ENCODE assay signal across 27 cellular contexts in genomic region chr6:165091121-165091785, GRCh38.
DNase-seq lines count a peak whose midpoint lies in the region; ATAC-seq, FAIRE-seq and TF ChIP-seq lines count a peak whose summit lies in the region.
"Had no signal": no experiment of that assay in that cellular context is flagged by ENCODE, and none has a peak within 500 bp of the region (broad histone marks: within the 10 kb centered on the region; RNA-seq: fewer than 3 reads in every experiment).

No MANE protein-coding gene starts in this region.

- no peak for ATAC-seq in HG03432 (IDR thresholded peaks at IDR 0.05; ENCODE audit: unreplicated experiment)
- ATAC-seq: activated CD4-positive, alpha-beta T cell treated with anti-CD3 and anti-CD28 coated beads for 36 hours; Panc1 had no signal

- peaks cover 2% of the 10 kb centered on the region for H3K27me3 Mint-ChIP-seq in endothelial cell (ENCODE audit: unreplicated experiment)
- H3K27me3 Mint-ChIP-seq: activated CD4-positive, alpha-beta T cell treated with anti-CD3 and anti-CD28 coated beads for 36 hours; CD8-positive, alpha-beta memory T cell had no signal

- H3K4me1 ChIP-seq in GM23248 (ENCODE audit: insufficient read depth) (peaks cover 23% of the 10 kb centered on the region), mesodermal cell (ENCODE audit: control insufficient read depth, insufficient read depth, low read length, poor library complexity, severe bottlenecking) (no peaks in the 10 kb centered on the region)
- H3K4me1 ChIP-seq: esophagus squamous epithelium, stomach had no signal

- H3K79me2 ChIP-seq in GM23248 (ENCODE audit: insufficient read depth) = no peaks in the 10 kb centered on the region

- H3K9ac ChIP-seq in GM23248 = peak overlapping the region; percentile 53; the same call in 1 of the 2 replicates

- WGBS in GM23248 (ENCODE audit: low coverage in 1 of 2, low lambda C conversion rate in 2 of 2, missing lambda C conversion rate in 2 of 2), 2 experiments = 7 to 11% methylated on average over 8 of the region's 8 CpGs
- WGBS in mesodermal cell (ENCODE audit: insufficient coverage in 2 of 2), 2 experiments = 70 to 85% methylated on average over 4 to 5 of the region's 8 CpGs

- DNase-seq in GM23248 (peak; percentile 54), SW480 (ENCODE audit: low spot score) (peak; percentile 54), endothelial cell (ENCODE audit: low spot score) (no peak), HTR-8/SVneo (ENCODE audit: insufficient read length, low spot score) (no peak), ureter (ENCODE audit: low spot score) (no peak)
- DNase-seq: activated CD4-positive, alpha-beta T cell treated with anti-CD3 and anti-CD28 coated beads for 36 hours; activated gamma-delta T cell treated with Interleukin-2 at 50 U/mL for 16 hours; activated T-cell treated with anti-CD3 and anti-CD28 coated beads, Interleukin-2, amount 50 U/mL, for 1 hour; CD8-positive, alpha-beta memory T cell; DMS79; effector CD4-positive, alpha-beta T cell; esophagus squamous epithelium; GF-D8; Karpas-422; kidney glomerular epithelial cell; NCI-H1694 treated with DMSO at 0.1 percent for 48 hours; NCI-H2171 treated with DMSO at 0.1 percent for 48 hours; NCI-H524; NK-92 treated with Interleukin-12 subunit alpha and Interleukin-12 subunit beta, amount 100 ng/mL, for 24 hours; ovary; stimulated activated CD8-positive, alpha-beta memory T cell treated with anti-CD3 and anti-CD28 coated beads, Interleukin-4, amount 100 ng/mL, for 48 hours; stomach had no signal

- peaks cover 8% of the 10 kb centered on the region for H3K9me3 Mint-ChIP-seq in endothelial cell (ENCODE audit: unreplicated experiment)

- peak overlapping the region; percentile 94 for H2AFZ ChIP-seq in GM23248

- no peaks in the 10 kb centered on the region for H4K20me1 ChIP-seq in GM23248 (ENCODE audit: insufficient read depth)

- H3K9me3 ChIP-seq in GM23248 (ENCODE audit: low read depth) = no peaks in the 10 kb centered on the region
- no peaks in the 10 kb centered on the region for H3K9me3 ChIP-seq in mesodermal cell (ENCODE audit: control insufficient read depth, low read length)
- H3K9me3 ChIP-seq: ovary had no signal

- no peaks in the 10 kb centered on the region for H3K4me1 Mint-ChIP-seq in endothelial cell (ENCODE audit: unreplicated experiment)
- H3K4me1 Mint-ChIP-seq: activated CD4-positive, alpha-beta T cell treated with anti-CD3 and anti-CD28 coated beads for 36 hours; CD8-positive, alpha-beta memory T cell had no signal

- in situ Hi-C loops in GM23248 (cut with MboI) = no loop called here

- H3K4me3 ChIP-seq in GM23248 (peak overlapping the region; percentile 1; the same call in 1 of the 2 replicates), mesodermal cell (ENCODE audit: extremely low read depth, insufficient read depth, low read length, poor library complexity, severe bottlenecking) (no peak overlapping the region)
- H3K4me3 ChIP-seq: esophagus squamous epithelium, ovary, stomach, tibial nerve had no signal

- peak overlapping the region; percentile 16 for H3K27ac ChIP-seq in GM23248
- peak overlapping the region; percentile 43 for H3K27ac ChIP-seq in mesodermal cell (ENCODE audit: low read depth, low read length, severe bottlenecking)
- H3K27ac ChIP-seq: esophagus squamous epithelium, ovary, stomach, tibial nerve had no signal

- no peak overlapping the region for H3K4me3 Mint-ChIP-seq in endothelial cell (ENCODE audit: unreplicated experiment)
- H3K4me3 Mint-ChIP-seq: activated CD4-positive, alpha-beta T cell treated with anti-CD3 and anti-CD28 coated beads for 36 hours; brain; CD8-positive, alpha-beta memory T cell had no signal

- H3K27ac Mint-ChIP-seq in endothelial cell (ENCODE audit: unreplicated experiment) = no peak overlapping the region
- H3K27ac Mint-ChIP-seq: activated CD4-positive, alpha-beta T cell treated with anti-CD3 and anti-CD28 coated beads for 36 hours; brain; CD8-positive, alpha-beta memory T cell had no signal

- FAIRE-seq in HTR-8/SVneo (lab: Jason Lieb, UNC) = no peak

- H3K36me3 ChIP-seq in GM23248 (ENCODE audit: low read depth) (no peaks in the 10 kb centered on the region), mesodermal cell (ENCODE audit: control insufficient read depth, insufficient read depth, low read length) (no peaks in the 10 kb centered on the region)
- H3K36me3 ChIP-seq: esophagus squamous epithelium, ovary, stomach, tibial nerve had no signal

- TF ChIP-seq CTCF in endothelial cell (IDR thresholded peaks at IDR 0.05; ENCODE audit: unreplicated experiment) = no peak

- peaks cover 4% of the 10 kb centered on the region for H3K36me3 Mint-ChIP-seq in endothelial cell (ENCODE audit: low read depth, unreplicated experiment)
- H3K36me3 Mint-ChIP-seq: brain; CD8-positive, alpha-beta memory T cell had no signal

- H3K27me3 ChIP-seq in GM23248 (replicated peaks; ENCODE audit: insufficient read depth) = no peaks in the 10 kb centered on the region
- H3K27me3 ChIP-seq: esophagus squamous epithelium, ovary, stomach, tibial nerve had no signal

- H3K9me2 ChIP-seq in GM23248 (ENCODE audit: insufficient read depth) = peaks cover 4% of the 10 kb centered on the region; the same call in 1 of the 2 replicates

- H3F3A ChIP-seq in GM23248 (ENCODE audit: insufficient read depth) = peaks cover 16% of the 10 kb centered on the region; the same call in 1 of the 2 replicates

- H3K4me2 ChIP-seq in GM23248 (ENCODE audit: unreplicated experiment) = peak overlapping the region; percentile 66

Comparison
In these comparisons a context has a peak if more than half of its experiments do, and no peak if none do; other contexts are left out.
1. DNase-seq: peak in GM23248 (single experiment) and SW480 (single experiment); none in endothelial cell (single experiment), HTR-8/SVneo (single experiment) and ureter (single experiment).